Comparison of ENCODE assay signal across 8 cellular contexts in genomic region chr3:47008851-47009224, GRCh38. TPM values are rescaled to one million over a fixed set of nuclear protein-coding genes. Genes with fewer than 3 reads are reported as not detected.
DNase-seq lines count a peak whose midpoint lies in the region; ATAC-seq and TF ChIP-seq lines count a peak whose summit lies in the region.

No MANE protein-coding gene starts in this region.

- H3K4me1 ChIP-seq in IMR-90 (ENCODE audit: control insufficient read depth, insufficient read depth, low read length) (peaks cover 8% of the 10 kb centered on the region), adrenal gland (replicated peaks in 1 of 2) (peaks cover 9 to 12% of the 10 kb centered on the region in 2 donors)

- ATAC-seq in IMR-90 (ENCODE audit: low read depth), result no peak

- dilution Hi-C loops in IMR-90 (cut with HindIII; ENCODE audit: low sequenced_read_pairs, unreplicated experiment), result no loop called here

- H3K27me3 Mint-ChIP-seq in neural crest cell (ENCODE audit: low read depth), result no peaks in the 10 kb centered on the region
- no peaks in the 10 kb centered on the region for H3K27me3 Mint-ChIP-seq in activated naive CD4-positive, alpha-beta T cell treated with anti-CD3 and anti-CD28 coated beads for 36 hours (ENCODE audit: low read depth)

- peak overlapping the region; percentile 56; the same call in 1 of the 2 replicates for H4K91ac ChIP-seq in IMR-90 (ENCODE audit: insufficient read depth, low read depth, low read length)

- H3K36me3 Mint-ChIP-seq in neural crest cell (ENCODE audit: low read depth), result no peaks in the 10 kb centered on the region
- peaks cover 11% of the 10 kb centered on the region for H3K36me3 Mint-ChIP-seq in activated naive CD4-positive, alpha-beta T cell treated with anti-CD3 and anti-CD28 coated beads for 36 hours (ENCODE audit: low read depth)

- in situ Hi-C loops in IMR-90 (cut with MboI; ENCODE audit: low sequenced_read_pairs), result no loop called here

- peak overlapping the region; percentile 45; the same call in 1 of the 2 replicates for H3K14ac ChIP-seq in IMR-90 (replicated peaks; ENCODE audit: low read depth, low read length)

- no peak overlapping the region for H2BK5ac ChIP-seq in IMR-90 (ENCODE audit: low read depth, low read length, poor library complexity, severe bottlenecking)

- H3K27ac Mint-ChIP-seq in neural crest cell (ENCODE audit: unreplicated experiment), result no peak overlapping the region
- no peak overlapping the region for H3K27ac Mint-ChIP-seq in activated naive CD4-positive, alpha-beta T cell treated with anti-CD3 and anti-CD28 coated beads for 36 hours

- H2BK120ac ChIP-seq in IMR-90 (ENCODE audit: low read depth, low read length), result peak overlapping the region; percentile 62

- H3K27ac ChIP-seq in IMR-90 (ENCODE audit: insufficient read depth, low read length), result no peak overlapping the region; the same call in 1 of the 2 replicates
- peak overlapping the region in 1 of 5 donors; percentile 78 for H3K27ac ChIP-seq in adrenal gland

- H2AK9ac ChIP-seq in IMR-90 (replicated peaks; ENCODE audit: low read depth, low read length, poor library complexity), result peak overlapping the region; percentile 74

- no peak overlapping the region for H3K18ac ChIP-seq in IMR-90 (ENCODE audit: low read depth, low read length)

- TF ChIP-seq POLR2A in IMR-90 (IDR thresholded peaks at IDR 0.05; ENCODE audit: low read depth, low read length), result no peak
- TF ChIP-seq POLR2A in adrenal gland (IDR thresholded peaks at IDR 0.05), result no peak

- H3K4me3 Mint-ChIP-seq in neural crest cell, result peak overlapping the region; percentile 82
- no peak overlapping the region for H3K4me3 Mint-ChIP-seq in activated naive CD4-positive, alpha-beta T cell treated with anti-CD3 and anti-CD28 coated beads for 36 hours

- no peaks in the 10 kb centered on the region for H3K9me3 Mint-ChIP-seq in neural crest cell
- no peaks in the 10 kb centered on the region for H3K9me3 Mint-ChIP-seq in activated naive CD4-positive, alpha-beta T cell treated with anti-CD3 and anti-CD28 coated beads for 36 hours

- H3K4me1 Mint-ChIP-seq in neural crest cell, result peaks cover 12% of the 10 kb centered on the region
- H3K4me1 Mint-ChIP-seq in activated naive CD4-positive, alpha-beta T cell treated with anti-CD3 and anti-CD28 coated beads for 36 hours (ENCODE audit: low read depth), result peaks cover 2% of the 10 kb centered on the region

- H4K20me1 ChIP-seq in IMR-90 (ENCODE audit: insufficient read depth, low read length), result no peaks in the 10 kb centered on the region; the same call in 1 of the 2 replicates

- H3K9me3 ChIP-seq in IMR-90 (ENCODE audit: control insufficient read depth, insufficient read depth, low read length) (no peaks in the 10 kb centered on the region), adrenal gland (replicated peaks in 1 of 3) (no peaks in the 10 kb centered on the region)

- H3K4me3 ChIP-seq in AG04449 (ENCODE audit: low read depth, low read length), result peak overlapping the region; percentile 65
- H3K4me3 ChIP-seq in IMR-90 (ENCODE audit: insufficient read depth, low read depth, low read length), result peak overlapping the region; percentile 53
- peak overlapping the region; percentile 60 for H3K4me3 ChIP-seq in epithelial cell of proximal tubule (ENCODE audit: low read depth, low read length)
- H3K4me3 ChIP-seq in adrenal gland, result peak overlapping the region in 1 of 4 donors; percentile 54

- no peak overlapping the region for H3K56ac ChIP-seq in IMR-90 (ENCODE audit: extremely low read depth, insufficient read depth, low read length)

- H3K27me3 ChIP-seq in IMR-90 (ENCODE audit: control insufficient read depth, insufficient read depth, low read length) (no peaks in the 10 kb centered on the region), adrenal gland (no peaks in the 10 kb centered on the region)

- no CpG with 5 or more reads among the region's 23 CpGs for WGBS in IMR-90 (ENCODE audit: extremely low coverage in 2 of 2, insufficient read length in 1 of 2), 2 experiments
- 28 to 48% (median 37%) methylated on average over 10 to 23 of the region's 23 CpGs for WGBS in adrenal gland, 4 donors

- peak overlapping the region; percentile 71 for H3K4ac ChIP-seq in IMR-90 (ENCODE audit: low read depth, low read length)

- H3K36me3 ChIP-seq in IMR-90 (ENCODE audit: control insufficient read depth, insufficient read depth, low read length) (peaks cover 6% of the 10 kb centered on the region; the same call in 1 of the 2 replicates), adrenal gland (replicated peaks in 1 of 2) (peaks cover 0 to 18% of the 10 kb centered on the region in 2 donors)

- TF ChIP-seq CTCF in AG04449 (IDR thresholded peaks at IDR 0.05; ENCODE audit: insufficient read depth, low read length, missing control alignments) (no peak), IMR-90 (conservative IDR thresholded peaks at IDR 0.05; ENCODE audit: low read depth, low read length) (no peak), epithelial cell of proximal tubule (conservative IDR thresholded peaks at IDR 0.05; ENCODE audit: low read depth, low read length) (no peak), neural crest cell (conservative IDR thresholded peaks at IDR 0.05) (no peak), adrenal gland (IDR thresholded peaks at IDR 0.05) (no peak)

- POLR2A ChIA-PET in AG04449 (lab: Yijun Ruan, JAX), result interaction anchor here (0.9 to 1.2 kb wide), 3 partner anchors 22 to 32 kb away, joined by 3 to 4 read pairs (median 3); partner anchors contain the start of gene NBEAL2
- POLR2A ChIA-PET in IMR-90 (lab: Charles Lee; ENCODE audit: unreplicated experiment), result interaction anchor here (0.6 kb wide), 1 partner anchor 525 kb away, joined by 4 read pairs; no protein-coding TSS in a partner anchor

- H2BK20ac ChIP-seq in IMR-90 (ENCODE audit: low read depth, low read length), result no peak overlapping the region

- DNase-seq in AG04449 (ENCODE audit: low read depth, low spot score) (no peak), IMR-90 (no peak), epithelial cell of proximal tubule (ENCODE audit: low read depth) (no peak), neural crest cell (ENCODE audit: low read depth, low spot score) (no peak), T-helper 2 cell (no peak), NCI-H2081 (lab: John Stamatoyannopoulos, UW) (no peak), adrenal gland (no peak)
- DNase-seq in activated naive CD4-positive, alpha-beta T cell treated with anti-CD3 and anti-CD28 coated beads for 36 hours, result no peak

- TF ChIP-seq RAD21 in IMR-90 (IDR thresholded peaks at IDR 0.05; ENCODE audit: low read length), result no peak

- peaks cover 0 to 12% of the 10 kb centered on the region in 2 experiments; a peak in 1 of 4 replicates for H3K79me1 ChIP-seq in IMR-90 (ENCODE audit: low read depth in 1 of 2, low read length in 2 of 2)

- H4K5ac ChIP-seq in IMR-90 (ENCODE audit: low read depth, low read length), result peak overlapping the region; percentile 54; the same call in 1 of the 2 replicates

- H2AK5ac ChIP-seq in IMR-90 (ENCODE audit: low read depth, low read length), result peak overlapping the region; percentile 82

- H3K9me1 ChIP-seq in IMR-90 (ENCODE audit: insufficient read depth, low read length), result peaks cover 19% of the 10 kb centered on the region

- BruUV-seq in IMR-90 (replicated peaks; lab: Mats Ljungman, UMichigan), result no TSS peak

- H4K8ac ChIP-seq in IMR-90 (ENCODE audit: low read depth in 2 of 2, low read length in 2 of 2), result peak overlapping the region; percentile 85 to 93; a peak in 3 of 4 replicates

- peak overlapping the region; percentile 98 for H2AFZ ChIP-seq in IMR-90 (replicated peaks; ENCODE audit: low read length, poor library complexity)

- H3K23ac ChIP-seq in IMR-90 (ENCODE audit: low read depth, low read length), result no peak overlapping the region

- CTCF ChIA-PET in AG04449 (lab: Yijun Ruan, JAX), result interaction anchor here (0.9 to 2.8 kb wide), 3 partner anchors 10 to 316 kb away, joined by 3 to 16 read pairs (median 7); no protein-coding TSS in a partner anchor
- CTCF ChIA-PET in IMR-90 (lab: Yijun Ruan, JAX), result no interaction called here
- CTCF ChIA-PET in activated naive CD4-positive, alpha-beta T cell treated with anti-CD3 and anti-CD28 coated beads for 36 hours (lab: Charles Lee), result interaction anchor here (0.6 kb wide), 1 partner anchor 93 kb away, joined by 3 read pairs; no protein-coding TSS in a partner anchor

- H3K9ac ChIP-seq in IMR-90 (ENCODE audit: low read depth, low read length), result peak overlapping the region; percentile 29

- H3K4me2 ChIP-seq in IMR-90 (ENCODE audit: low read depth, low read length), result peak overlapping the region; percentile 68

- intact Hi-C loops in IMR-90 (cut with micrococcal nuclease), result no loop called here
- intact Hi-C loops in adrenal gland (cut with DNase I), result loop anchor here (10.0 kb wide), 2 partner anchors 304 to 316 kb away; partner anchors contain the start of gene TMIE (in 1 of the 2)
- intact Hi-C loops in activated naive CD4-positive, alpha-beta T cell treated with anti-CD3 and anti-CD28 coated beads for 36 hours (cut with micrococcal nuclease), result loop anchor here (1.0 kb wide), 1 partner anchor 30 kb away; the partner anchor contains the start of gene NBEAL2

- H2BK15ac ChIP-seq in IMR-90 (ENCODE audit: low read depth, low read length), result no peak overlapping the region

TF ChIP-seq in IMR-90, 13 proteins besides CTCF, POLR2A, EP300 and RAD21:
- TF ChIP-seq RCOR1 (IDR thresholded peaks at IDR 0.05; ENCODE audit: insufficient replicate concordance, low read length), result no peak

RNA-seq across cellular contexts. Expression of gene NBEAL2, which starts 29.4 kb away (rescaled TPM):
- 2.2 TPM in 2 replicates for total RNA-seq in IMR-90 (2012; rRNA removed)
- polyA plus RNA-seq in IMR-90 (2012; rRNA removed), result 11.7 and 12.5 TPM in 2 replicates
- 5.6 and 8.2 TPM in 2 replicates for polyA plus RNA-seq in IMR-90 (2012; cell fraction: cytosol; rRNA removed)
- 80.3 and 267 TPM in 2 replicates for polyA plus RNA-seq in IMR-90 (2012; cell fraction: nucleus; rRNA removed; ENCODE audit: low replicate concordance)
- total RNA-seq in epithelial cell of proximal tubule, result 40.7 and 79.7 TPM in 2 replicates
- total RNA-seq in neural crest cell, result 24.6 and 25.2 TPM in 2 replicates
- total RNA-seq in adrenal gland, result 10 to 100 TPM; 17.5 to 47.1 (median 29.0) TPM
- 100 to 1,000 TPM in 1 of 3 donors, 10 to 100 TPM in 2; 20.8 to 154 (median 71.6) TPM for polyA plus RNA-seq in adrenal gland
- total RNA-seq in activated naive CD4-positive, alpha-beta T cell treated with anti-CD3 and anti-CD28 coated beads for 36 hours, result 10 to 100 TPM; 85.0 to 92.4 TPM

RNA-seq across cellular contexts. Expression of gene CCDC12, which starts 32.3 kb away (rescaled TPM):
- total RNA-seq in IMR-90 (2012; rRNA removed) (15.2 and 21.7 TPM in 2 replicates), epithelial cell of proximal tubule (41.9 and 60.3 TPM in 2 replicates), neural crest cell (53.2 and 54.3 TPM in 2 replicates), adrenal gland (10 to 100 TPM; 33.2 to 77.0 (median 65.9) TPM)
- polyA plus RNA-seq in IMR-90 (2012; rRNA removed) (35.1 and 41.7 TPM in 2 replicates), adrenal gland (100 to 1,000 TPM in 2 of 3 donors, 10 to 100 TPM in 1; 72.0 to 145 (median 122) TPM)
- 43.9 and 71.8 TPM in 2 replicates for polyA plus RNA-seq in IMR-90 (2012; cell fraction: cytosol; rRNA removed)
- polyA plus RNA-seq in IMR-90 (2012; cell fraction: nucleus; rRNA removed; ENCODE audit: low replicate concordance), result 52.4 and 55.2 TPM in 2 replicates
- total RNA-seq in activated naive CD4-positive, alpha-beta T cell treated with anti-CD3 and anti-CD28 coated beads for 36 hours, result 10 to 100 TPM; 37.6 to 43.0 TPM
